ENCODE assay signal across 8 cellular contexts in genomic region chr7:139358541-139359365, GRCh38. TPM values are rescaled to one million over a fixed set of nuclear protein-coding genes. Genes with fewer than 3 reads are reported as not detected.
DNase-seq lines count a peak whose midpoint lies in the region; ATAC-seq and TF ChIP-seq lines count a peak whose summit lies in the region.

No MANE protein-coding gene starts in this region.

- peak overlapping the region; percentile 99 for H3K9ac ChIP-seq in PC-3 (ENCODE audit: low read length)

- TF ChIP-seq CTCF in PC-3 (conservative IDR thresholded peaks at IDR 0.05; ENCODE audit: low read depth, low read length) (no peak), sigmoid colon (IDR thresholded peaks at IDR 0.05) (no peak), GM20000 (IDR thresholded peaks at IDR 0.05; ENCODE audit: extremely low read depth, missing control alignments) (no peak)

- no peak for TF ChIP-seq EP300 in sigmoid colon (IDR thresholded peaks at IDR 0.05)

- 0 to 1% methylated on average over 39 of the region's 39 CpGs for WGBS in sigmoid colon, 2 donors

- TSS peak; percentile 89 for BruUV-seq in PC-3 (replicated peaks; lab: Mats Ljungman, UMichigan)

- H3K4me3 ChIP-seq in PC-3 (ENCODE audit: low read length) (peak overlapping the region; percentile 91), sigmoid colon (peak overlapping the region; percentile 76 to 98 (median 94))

- CTCF ChIA-PET in PC-3 (lab: Charles Lee), result no interaction called here

- H3K4me2 ChIP-seq in PC-3 (ENCODE audit: low read length), result peak overlapping the region; percentile 90

- no peaks in the 10 kb centered on the region for H3K9me3 ChIP-seq in PC-3 (ENCODE audit: low read length)
- H3K9me3 ChIP-seq in sigmoid colon, result no peaks in the 10 kb centered on the region

- ATAC-seq in HG03039 (IDR thresholded peaks at IDR 0.05; ENCODE audit: unreplicated experiment) (peak; percentile 13), PC-3 (peak; percentile 2), left cardiac atrium (peak; percentile 3 to 12)

- intact Hi-C loops in PC-3 (cut with micrococcal nuclease) (loop anchor here (1.0 to 10.0 kb wide), 2 partner anchors 18 to 124 kb away; partner anchors contain the start of gene UBN2), left cardiac atrium (cut with DNase I) (loop anchor here in 1 of 2 donors (2.0 kb wide), 1 partner anchor 18 kb away; the partner anchor contains the start of gene FMC1), sigmoid colon (cut with DNase I) (loop anchor here (1.0 kb wide), 1 partner anchor 17 kb away; the partner anchor contains the start of gene FMC1)

- H2AFZ ChIP-seq in PC-3 (ENCODE audit: low read length), result peak overlapping the region; percentile 78

- H3K36me3 ChIP-seq in PC-3 (ENCODE audit: low read depth, low read length) (peaks cover 2% of the 10 kb centered on the region; the same call in 1 of the 2 replicates), sigmoid colon (no peaks in the 10 kb centered on the region)

- no peak for TF ChIP-seq POLR2A in sigmoid colon (IDR thresholded peaks at IDR 0.05)

- H3K4me1 ChIP-seq in PC-3 (ENCODE audit: insufficient read depth, low read length) (peaks cover 14% of the 10 kb centered on the region; the same call in 1 of the 2 replicates), sigmoid colon (peaks cover 0 to 33% (median 27%) of the 10 kb centered on the region in 4 donors)

- H3K79me2 ChIP-seq in PC-3 (ENCODE audit: low read length), result peaks cover 52% of the 10 kb centered on the region

- peak overlapping the region; percentile 88 for H3K27ac ChIP-seq in PC-3 (ENCODE audit: low read length)
- peak overlapping the region; percentile 98 to 100 (median 100) for H3K27ac ChIP-seq in sigmoid colon

- H3K9me2 ChIP-seq in PC-3 (replicated peaks; ENCODE audit: low read length), result no peaks in the 10 kb centered on the region

- DNase-seq in NOMO-1 treated with DMSO at 0.1 percent for 48 hours (lab: John Stamatoyannopoulos, UW; ENCODE audit: unreplicated experiment) (peak; percentile 35), NOMO-1 treated with dmso at 0.1 percent for 144 hours (lab: John Stamatoyannopoulos, UW; ENCODE audit: unreplicated experiment) (no peak), PC-3 (peak; percentile 35), left cardiac atrium (no peak), sigmoid colon (no peak), GM20000 (ENCODE audit: low spot score) (no peak)
- DNase-seq in activated naive CD4-positive, alpha-beta T cell treated with anti-CD3 and anti-CD28 coated beads, Interleukin-2, amount 50 U/mL, for 16 hours, result peak; percentile 49

- H3F3A ChIP-seq in PC-3 (ENCODE audit: low read length, unreplicated experiment), result no peaks in the 10 kb centered on the region

- H3K27me3 ChIP-seq in PC-3 (ENCODE audit: low read length) (no peaks in the 10 kb centered on the region), sigmoid colon (no peaks in the 10 kb centered on the region)

- peaks cover 29% of the 10 kb centered on the region for H4K20me1 ChIP-seq in PC-3 (ENCODE audit: low read length)

- POLR2A ChIA-PET in PC-3 (lab: Charles Lee; ENCODE audit: unreplicated experiment), result interaction anchor here (0.6 to 0.7 kb wide), 2 partner anchors 22 to 263 kb away, joined by 3 to 5 read pairs; no protein-coding TSS in a partner anchor

RNA-seq across cellular contexts. Expression of gene LUC7L2, which starts 0.9 kb away (rescaled TPM):
- total RNA-seq in PC-3 (2014; rRNA removed) (67.4 and 110 TPM in 2 replicates), left cardiac atrium (10 to 100 TPM; 46.4 to 52.3 TPM), sigmoid colon (10 to 100 TPM; 67.1 to 79.1 (median 74.5) TPM)
- 10 to 100 TPM; 23.8 to 44.9 (median 24.6) TPM for polyA plus RNA-seq in sigmoid colon

RNA-seq across cellular contexts. Expression of gene FMC1, which starts 17.6 kb away (rescaled TPM):
- total RNA-seq in PC-3 (2014; rRNA removed) (8.8 and 12.2 TPM in 2 replicates), left cardiac atrium (10 to 100 TPM; 32.3 to 38.2 TPM), sigmoid colon (10 to 100 TPM; 16.6 to 28.3 (median 23.4) TPM)
- polyA plus RNA-seq in sigmoid colon, result 10 to 100 TPM; 20.6 to 43.5 (median 31.2) TPM

Comparison
In these comparisons a context has a peak if more than half of its experiments do, and no peak if none do; other contexts are left out.
1. DNase-seq: peak in NOMO-1 treated with DMSO at 0.1 percent for 48 hours (single experiment), PC-3 (single experiment) and activated naive CD4-positive, alpha-beta T cell treated with anti-CD3 and anti-CD28 coated beads, Interleukin-2, amount 50 U/mL, for 16 hours (single experiment); none in NOMO-1 treated with dmso at 0.1 percent for 144 hours (single experiment), left cardiac atrium (single experiment), sigmoid colon (single experiment) and GM20000 (single experiment).
2. Peak in every context shown above with its lines, with median percentiles within 50 percentile points of each other: ATAC-seq.